1 cellular context compared by ENCODE assay signal in the genomic region with DNA sequence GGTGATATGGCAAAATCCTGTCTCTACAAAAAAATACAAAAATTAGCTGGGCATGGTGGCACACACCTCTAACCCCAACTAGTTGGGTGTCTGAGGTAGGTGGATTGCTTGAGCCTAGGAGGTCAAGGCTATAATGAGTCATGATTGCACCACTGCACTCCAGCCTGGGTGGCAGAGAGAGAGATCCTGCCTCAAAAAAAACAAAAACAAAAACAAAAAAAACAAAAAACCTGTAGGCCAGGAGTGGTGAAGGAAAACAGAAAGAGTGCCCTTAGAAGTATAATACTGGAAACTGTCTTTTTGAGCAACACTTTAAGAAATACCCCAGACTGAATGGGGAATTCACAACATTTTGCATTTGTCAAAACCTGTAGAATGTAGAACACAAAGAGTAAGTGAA.
TF ChIP-seq lines count a peak whose summit lies in the region.

No MANE protein-coding gene starts in this region.

TF ChIP-seq in HCT116, 20 proteins besides CTCF, POLR2A, EP300 and RAD21 (continued from another document):
- TF ChIP-seq TCF7L2 (IDR thresholded peaks at IDR 0.05; ENCODE audit: borderline replicate concordance, extremely low read depth, insufficient read depth, insufficient read length), result no peak
- TF ChIP-seq SIN3A (IDR thresholded peaks at IDR 0.05; ENCODE audit: low read depth), result no peak
- TF ChIP-seq, protein P1, sequence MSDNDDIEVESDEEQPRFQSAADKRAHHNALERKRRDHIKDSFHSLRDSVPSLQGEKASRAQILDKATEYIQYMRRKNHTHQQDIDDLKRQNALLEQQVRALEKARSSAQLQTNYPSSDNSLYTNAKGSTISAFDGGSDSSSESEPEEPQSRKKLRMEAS (IDR thresholded peaks at IDR 0.05), result no peak
- TF ChIP-seq SRF (IDR thresholded peaks at IDR 0.05; ENCODE audit: low read depth), result no peak
- TF ChIP-seq ZNF274 (IDR thresholded peaks at IDR 0.05; ENCODE audit: low read depth, low read length), result no peak
- TF ChIP-seq, protein P2, sequence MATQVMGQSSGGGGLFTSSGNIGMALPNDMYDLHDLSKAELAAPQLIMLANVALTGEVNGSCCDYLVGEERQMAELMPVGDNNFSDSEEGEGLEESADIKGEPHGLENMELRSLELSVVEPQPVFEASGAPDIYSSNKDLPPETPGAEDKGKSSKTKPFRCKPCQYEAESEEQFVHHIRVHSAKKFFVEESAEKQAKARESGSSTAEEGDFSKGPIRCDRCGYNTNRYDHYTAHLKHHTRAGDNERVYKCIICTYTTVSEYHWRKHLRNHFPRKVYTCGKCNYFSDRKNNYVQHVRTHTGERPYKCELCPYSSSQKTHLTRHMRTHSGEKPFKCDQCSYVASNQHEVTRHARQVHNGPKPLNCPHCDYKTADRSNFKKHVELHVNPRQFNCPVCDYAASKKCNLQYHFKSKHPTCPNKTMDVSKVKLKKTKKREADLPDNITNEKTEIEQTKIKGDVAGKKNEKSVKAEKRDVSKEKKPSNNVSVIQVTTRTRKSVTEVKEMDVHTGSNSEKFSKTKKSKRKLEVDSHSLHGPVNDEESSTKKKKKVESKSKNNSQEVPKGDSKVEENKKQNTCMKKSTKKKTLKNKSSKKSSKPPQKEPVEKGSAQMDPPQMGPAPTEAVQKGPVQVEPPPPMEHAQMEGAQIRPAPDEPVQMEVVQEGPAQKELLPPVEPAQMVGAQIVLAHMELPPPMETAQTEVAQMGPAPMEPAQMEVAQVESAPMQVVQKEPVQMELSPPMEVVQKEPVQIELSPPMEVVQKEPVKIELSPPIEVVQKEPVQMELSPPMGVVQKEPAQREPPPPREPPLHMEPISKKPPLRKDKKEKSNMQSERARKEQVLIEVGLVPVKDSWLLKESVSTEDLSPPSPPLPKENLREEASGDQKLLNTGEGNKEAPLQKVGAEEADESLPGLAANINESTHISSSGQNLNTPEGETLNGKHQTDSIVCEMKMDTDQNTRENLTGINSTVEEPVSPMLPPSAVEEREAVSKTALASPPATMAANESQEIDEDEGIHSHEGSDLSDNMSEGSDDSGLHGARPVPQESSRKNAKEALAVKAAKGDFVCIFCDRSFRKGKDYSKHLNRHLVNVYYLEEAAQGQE (IDR thresholded peaks at IDR 0.05; ENCODE audit: low read depth), result no peak
